Comparison of ENCODE assay signal across 16 cellular contexts in genomic region chr7:12423355-12423994, GRCh38. TPM values are rescaled to one million over a fixed set of nuclear protein-coding genes. Genes with fewer than 3 reads are reported as not detected.
DNase-seq lines count a peak whose midpoint lies in the region; ATAC-seq, FAIRE-seq and TF ChIP-seq lines count a peak whose summit lies in the region.
"Had no signal": no experiment of that assay in that cellular context is flagged by ENCODE, and none has a peak within 500 bp of the region (broad histone marks: within the 10 kb centered on the region; RNA-seq: fewer than 3 reads in every experiment).

No MANE protein-coding gene starts in this region.

- FAIRE-seq in GM12892 (lab: Jason Lieb, UNC): no peak

- peak; percentile 99 for DNase-seq in HS-5 (ENCODE audit: low read depth)
- no peak for DNase-seq in astrocyte of the cerebellum (ENCODE audit: low read depth)
- peak; percentile 61 to 82 for DNase-seq in foreskin fibroblast
- DNase-seq in activated CD4-positive, CD25-positive, alpha-beta regulatory T cell (lab: John Stamatoyannopoulos, UW): no peak
- no peak for DNase-seq in GM12892 (ENCODE audit: insufficient read length)
- DNase-seq in GM19240 (ENCODE audit: insufficient read length, low spot score): no peak
- DNase-seq: activated CD4-positive, alpha-beta T cell treated with anti-CD3 and anti-CD28 coated beads, Interleukin-2, amount 10 ng/mL, durations not matched to agents 7 days and 5 days; activated T-cell treated with anti-CD3 and anti-CD28 coated beads, Interleukin-2, amount 50 U/mL, for 48 hours; anterior cingulate cortex; DMS153; NCI-H1092; stimulated activated CD8-positive, alpha-beta memory T cell treated with anti-CD3 and anti-CD28 coated beads, Interleukin-4, amount 100 ng/mL, for 48 hours; tibial artery had no signal

- no peaks in the 10 kb centered on the region for H3K79me2 ChIP-seq in ACC112 (ENCODE audit: control insufficient read depth, insufficient read depth, low read length, unreplicated experiment)

- no peaks in the 10 kb centered on the region for H3K27me3 ChIP-seq in ACC112 (ENCODE audit: insufficient read depth, low read length)
- H3K27me3 ChIP-seq: tibial artery had no signal

- H3K27ac ChIP-seq in ACC112 (ENCODE audit: low read depth, low read length): peak overlapping the region; percentile 54
- H3K27ac ChIP-seq: HL-60, tibial artery had no signal

- ATAC-seq in GM18505 (IDR thresholded peaks at IDR 0.05; ENCODE audit: unreplicated experiment): no peak

- TF ChIP-seq CTCF in astrocyte of the cerebellum (IDR thresholded peaks at IDR 0.05; ENCODE audit: low read depth, low read length, missing control alignments) (no peak), foreskin fibroblast (IDR thresholded peaks at IDR 0.05; ENCODE audit: low read depth, low read length) (no peak)

- in situ Hi-C loops in astrocyte of the cerebellum (cut with HindIII; ENCODE audit: low sequenced_read_pairs): no loop called here

- H2AFZ ChIP-seq in ACC112 (ENCODE audit: low read length, unreplicated experiment): peak overlapping the region; percentile 23

- peak overlapping the region; percentile 54; the same call in 1 of the 2 replicates for H3K4me3 ChIP-seq in ACC112 (ENCODE audit: low read depth, low read length)
- peak overlapping the region; percentile 4 for H3K4me3 ChIP-seq in astrocyte of the cerebellum (ENCODE audit: low read depth, low read length)
- H3K4me3 ChIP-seq in foreskin fibroblast (ENCODE audit: low read depth in 1 of 2, low read length in 2 of 2): peak overlapping the region in 1 of 2 donors; percentile 15
- H3K4me3 ChIP-seq: tibial artery had no signal

- peaks cover 25% of the 10 kb centered on the region for H3K4me1 ChIP-seq in ACC112 (ENCODE audit: control insufficient read depth, insufficient read depth, low read length, unreplicated experiment)
- H3K4me1 ChIP-seq: tibial artery had no signal

- TF ChIP-seq POLR2A in GM18505 (IDR thresholded peaks at IDR 0.05; ENCODE audit: borderline replicate concordance, extremely low read depth, insufficient read depth, insufficient read length) (no peak), GM12892 (IDR thresholded peaks at IDR 0.05; ENCODE audit: low read depth, low read length) (no peak)

- no peaks in the 10 kb centered on the region for H3K36me3 ChIP-seq in ACC112 (ENCODE audit: insufficient read depth, low read length)
- H3K36me3 ChIP-seq: tibial artery had no signal

RNA-seq across cellular contexts. Expression of gene VWDE, which starts 19.8 kb away (rescaled TPM):
- 0.04 TPM for polyA plus RNA-seq in GM12892 (2012; ENCODE audit: missing spikeins)

Comparison
In these comparisons a context has a peak if more than half of its experiments do, and no peak if none do; other contexts are left out.
1. DNase-seq: peak in HS-5 (single experiment) and foreskin fibroblast (2 of 2); none in astrocyte of the cerebellum (single experiment), activated CD4-positive, CD25-positive, alpha-beta regulatory T cell (0 of 4), GM12892 (single experiment) and GM19240 (single experiment).